Comparison of ENCODE assay signal across 17 cellular contexts in the genomic region with DNA sequence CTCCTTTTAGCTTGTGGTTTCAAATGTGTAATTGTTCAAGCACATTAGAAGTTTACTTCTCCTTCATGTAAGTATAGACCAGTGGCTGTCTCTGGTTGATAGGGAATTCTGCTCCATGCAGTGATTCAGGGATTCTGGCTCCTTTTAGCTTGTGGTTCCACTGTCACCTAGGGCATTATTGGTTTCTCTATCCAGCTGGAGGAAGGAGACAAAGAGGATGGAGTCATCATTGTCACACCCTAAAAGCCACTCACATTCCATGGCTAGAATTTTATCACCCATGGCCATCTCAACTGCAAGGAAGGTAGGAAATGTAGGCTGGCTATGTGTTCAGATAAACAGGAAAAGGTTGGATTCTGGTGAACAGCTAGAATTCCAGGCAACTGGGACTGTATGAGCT.
DNase-seq lines count a peak whose midpoint lies in the region; ATAC-seq and TF ChIP-seq lines count a peak whose summit lies in the region.
"Had no signal": no experiment of that assay in that cellular context is flagged by ENCODE, and none has a peak within 500 bp of the region (broad histone marks: within the 10 kb centered on the region; RNA-seq: fewer than 3 reads in every experiment).

No MANE protein-coding gene starts in this region.

- no peaks in the 10 kb centered on the region; the same call in 1 of the 2 replicates for H3K9me3 ChIP-seq in PC-9 (ENCODE audit: insufficient read depth, low read depth)

- peak; percentile 26 for ATAC-seq in foreskin keratinocyte
- no peak for ATAC-seq in GM18858 (IDR thresholded peaks at IDR 0.05; ENCODE audit: unreplicated experiment)
- ATAC-seq in activated CD8-positive, alpha-beta T cell treated with anti-CD3 and anti-CD28 coated beads for 36 hours, result no peak
- ATAC-seq: GM23338 had no signal

- no peak overlapping the region for H3K4me3 Mint-ChIP-seq in activated CD8-positive, alpha-beta T cell treated with anti-CD3 and anti-CD28 coated beads for 36 hours
- H3K4me3 Mint-ChIP-seq: GM23338 had no signal

- H3F3A ChIP-seq in PC-9 (ENCODE audit: insufficient read depth, low read depth), result peaks cover 12% of the 10 kb centered on the region

- H4K20me1 ChIP-seq in PC-9 (ENCODE audit: insufficient read depth), result no peaks in the 10 kb centered on the region

- H3K36me3 ChIP-seq in PC-9 (ENCODE audit: low read depth), result no peaks in the 10 kb centered on the region
- H3K36me3 ChIP-seq: MG63 had no signal

- no peak overlapping the region for H3K4me2 ChIP-seq in PC-9
- H3K4me2 ChIP-seq: GM23338, KMS-11 had no signal

- H3K4me1 Mint-ChIP-seq in activated CD8-positive, alpha-beta T cell treated with anti-CD3 and anti-CD28 coated beads for 36 hours (ENCODE audit: low read depth), result peaks cover 12% of the 10 kb centered on the region
- H3K4me1 Mint-ChIP-seq: GM23338 had no signal

- H3K27me3 ChIP-seq in PC-9 (ENCODE audit: insufficient read depth, low read depth) (no peaks in the 10 kb centered on the region), foreskin keratinocyte (no peaks in the 10 kb centered on the region)
- H3K27me3 ChIP-seq: MG63 had no signal

- intact Hi-C loops in PC-9 (cut with micrococcal nuclease; ENCODE audit: unreplicated experiment), result no loop called here
- intact Hi-C loops in activated CD8-positive, alpha-beta T cell treated with anti-CD3 and anti-CD28 coated beads for 36 hours (cut with micrococcal nuclease), result no loop called here

- no peak overlapping the region for H2AFZ ChIP-seq in PC-9
- H2AFZ ChIP-seq: GM23338 had no signal

- DNase-seq in ELF-1 (ENCODE audit: low read depth, low spot score) (peak; percentile 21), PC-9 (peak in 1 of 2 experiments; percentile 67), foreskin keratinocyte (no peak), renal cortical epithelial cell (ENCODE audit: low read depth) (peak; percentile 28), dedifferentiated amniotic fluid mesenchymal stem cell (ENCODE audit: extremely low spot score) (no peak)
- DNase-seq in activated CD8-positive, alpha-beta T cell treated with anti-CD3 and anti-CD28 coated beads for 36 hours, result no peak
- no peak for DNase-seq in stimulated activated naive CD4-positive, alpha-beta T cell (lab: John Stamatoyannopoulos, UW)
- DNase-seq: COR-L47; DMS153; NCI-H1092 treated with DMSO at 0.1 percent for 48 hours; NCI-H2107; NCI-H446; NK-92 treated with Interleukin-12 subunit alpha and Interleukin-12 subunit beta, amount 100 ng/mL, for 24 hours had no signal

- H3K27ac ChIP-seq in PC-9 (peak overlapping the region; percentile 59), foreskin keratinocyte (no peak overlapping the region)
- H3K27ac ChIP-seq: KMS-11 had no signal

- no peaks in the 10 kb centered on the region for H3K9me2 ChIP-seq in PC-9 (ENCODE audit: insufficient read depth)

- no peaks in the 10 kb centered on the region for H3K9me3 Mint-ChIP-seq in activated CD8-positive, alpha-beta T cell treated with anti-CD3 and anti-CD28 coated beads for 36 hours
- H3K9me3 Mint-ChIP-seq: GM23338 had no signal

- no peak for TF ChIP-seq CTCF in PC-9 (conservative IDR thresholded peaks at IDR 0.05)
- no peak for TF ChIP-seq CTCF in foreskin keratinocyte (conservative IDR thresholded peaks at IDR 0.05)
- no peak for TF ChIP-seq CTCF in activated CD8-positive, alpha-beta T cell treated with anti-CD3 and anti-CD28 coated beads for 36 hours (IDR thresholded peaks at IDR 0.05)

- CTCF ChIA-PET in PC-9 (lab: Charles Lee), result no interaction called here
- CTCF ChIA-PET in activated CD8-positive, alpha-beta T cell treated with anti-CD3 and anti-CD28 coated beads for 36 hours (lab: Charles Lee), result interaction anchor here (0.8 kb wide), 1 partner anchor 96 kb away, joined by 3 read pairs; no protein-coding TSS in a partner anchor

- BruUV-seq in PC-9 (replicated peaks; lab: Mats Ljungman, UMichigan), result no TSS peak

- H3K36me3 Mint-ChIP-seq in activated CD8-positive, alpha-beta T cell treated with anti-CD3 and anti-CD28 coated beads for 36 hours (ENCODE audit: low read depth), result no peaks in the 10 kb centered on the region

- H3K79me2 ChIP-seq in PC-9 (ENCODE audit: low read depth), result no peaks in the 10 kb centered on the region

- no peak overlapping the region for H3K27ac Mint-ChIP-seq in activated CD8-positive, alpha-beta T cell treated with anti-CD3 and anti-CD28 coated beads for 36 hours
- H3K27ac Mint-ChIP-seq: GM23338 had no signal

- H3K4me1 ChIP-seq in PC-9 (replicated peaks; ENCODE audit: insufficient read depth), result peaks cover 34% of the 10 kb centered on the region
- H3K4me1 ChIP-seq in foreskin keratinocyte, result no peaks in the 10 kb centered on the region

- no peak overlapping the region for H3K4me3 ChIP-seq in PC-9
- H3K4me3 ChIP-seq: GM23338, MG63 had no signal

- POLR2A ChIA-PET in PC-9 (lab: Charles Lee; ENCODE audit: unreplicated experiment), result no interaction called here
- POLR2A ChIA-PET in activated CD8-positive, alpha-beta T cell treated with anti-CD3 and anti-CD28 coated beads for 36 hours (lab: Charles Lee), result no interaction called here

- H3K27me3 Mint-ChIP-seq in activated CD8-positive, alpha-beta T cell treated with anti-CD3 and anti-CD28 coated beads for 36 hours, result no peaks in the 10 kb centered on the region

Comparison
In these comparisons a context has a peak if more than half of its experiments do, and no peak if none do; other contexts are left out.
1. DNase-seq: peak in ELF-1 (single experiment) and renal cortical epithelial cell (single experiment); none in foreskin keratinocyte (0 of 2), activated CD8-positive, alpha-beta T cell treated with anti-CD3 and anti-CD28 coated beads for 36 hours (single experiment), stimulated activated naive CD4-positive, alpha-beta T cell (0 of 6) and dedifferentiated amniotic fluid mesenchymal stem cell (single experiment).